Comparison of ENCODE assay signal across 13 cellular contexts in the genomic region with DNA sequence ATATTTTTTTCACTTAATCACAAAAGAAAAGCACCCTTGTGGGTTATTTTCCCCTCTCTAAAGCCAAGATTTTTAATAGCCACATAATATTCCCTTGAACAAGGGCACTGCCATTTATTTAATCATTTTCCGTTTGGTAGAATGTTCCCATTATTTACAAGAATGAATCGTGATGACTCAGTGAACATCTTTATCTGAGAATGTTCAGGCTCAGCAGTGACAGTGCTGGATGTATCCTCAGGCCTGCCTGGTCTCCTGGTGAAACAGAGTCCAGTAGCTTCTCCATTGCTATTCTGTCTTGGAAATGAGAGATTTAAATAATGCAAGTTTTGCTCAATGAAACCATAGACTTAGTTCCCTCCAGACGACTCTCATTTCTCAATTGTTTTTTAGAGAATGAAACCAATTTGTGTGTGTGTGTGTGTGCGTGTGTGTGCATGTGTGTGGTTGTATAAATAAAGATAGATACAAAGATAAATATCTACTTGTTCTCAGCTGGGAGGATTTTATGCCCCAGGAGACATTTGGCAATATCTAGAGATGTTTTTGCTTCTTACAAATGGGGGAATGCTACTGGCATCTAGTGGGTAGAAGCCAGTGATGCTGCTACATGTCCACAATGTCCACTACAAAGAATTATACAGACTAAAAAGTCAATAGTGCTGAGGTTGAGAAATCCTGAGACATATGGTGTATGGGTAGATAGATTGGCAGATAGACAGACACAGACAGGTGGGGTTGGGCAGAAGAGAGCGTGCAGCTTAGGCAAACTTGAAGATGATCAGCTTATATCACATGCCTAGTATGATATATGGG. TPM values are rescaled to one million over a fixed set of nuclear protein-coding genes. Genes with fewer than 3 reads are reported as not detected.
A peak's percentile ranks its signal among the peaks of the same experiment; 100 is the strongest.
DNase-seq lines count a peak whose midpoint lies in the region; ATAC-seq and TF ChIP-seq lines count a peak whose summit lies in the region.
"Had no signal": no experiment of that assay in that cellular context is flagged by ENCODE, and none has a peak within 500 bp of the region (broad histone marks: within the 10 kb centered on the region; RNA-seq: fewer than 3 reads in every experiment).

No MANE protein-coding gene starts in this region.

- TF ChIP-seq POLR2A in spleen (IDR thresholded peaks at IDR 0.05) = no peak

- peak; percentile 23 for DNase-seq in GM03348 (ENCODE audit: low spot score)
- no peak for DNase-seq in RWPE2 (ENCODE audit: low spot score)
- DNase-seq in epithelial cell of proximal tubule (ENCODE audit: low read depth) = no peak
- DNase-seq in tibial artery = no peak
- DNase-seq in GM10266 (ENCODE audit: extremely low spot score) = no peak
- no peak for DNase-seq in spleen
- DNase-seq: dermis blood vessel endothelial cell, KG1, NCI-H1694, SIG-M5, testis had no signal

- intact Hi-C loops in tibial artery (cut with DNase I; ENCODE audit: low total_unique reads) (no loop called here), spleen (cut with DNase I; ENCODE audit: low total_unique reads) (no loop called here)

- H3K27ac ChIP-seq in RWPE2 (ENCODE audit: poor library complexity, severe bottlenecking) (peak overlapping the region; percentile 45), parathyroid adenoma (peak overlapping the region; percentile 93), tibial artery (no peak overlapping the region), spleen (no peak overlapping the region)
- H3K27ac ChIP-seq: testis had no signal

- TF ChIP-seq CTCF in RWPE2 (IDR thresholded peaks at IDR 0.05; ENCODE audit: poor library complexity, severe bottlenecking) = no peak
- TF ChIP-seq CTCF in epithelial cell of proximal tubule (conservative IDR thresholded peaks at IDR 0.05; ENCODE audit: low read depth, low read length) = peak; percentile 34
- peak; percentile 55 for TF ChIP-seq CTCF in parathyroid adenoma (IDR thresholded peaks at IDR 0.05)
- TF ChIP-seq CTCF in tibial artery (IDR thresholded peaks at IDR 0.05) = no peak
- no peak for TF ChIP-seq CTCF in GM10266 (IDR thresholded peaks at IDR 0.05; ENCODE audit: control insufficient read depth, insufficient read depth, low read depth, missing control alignments)
- no peak for TF ChIP-seq CTCF in spleen (IDR thresholded peaks at IDR 0.05 in 8 of 11, conservative IDR thresholded peaks at IDR 0.05 in 3 of 11)

- no peak overlapping the region for H3K4me3 ChIP-seq in RWPE2 (ENCODE audit: severe bottlenecking)
- no peak overlapping the region for H3K4me3 ChIP-seq in epithelial cell of proximal tubule (ENCODE audit: low read depth, low read length)
- H3K4me3 ChIP-seq in parathyroid adenoma (ENCODE audit: low read depth, low read length) = no peak overlapping the region
- no peak overlapping the region for H3K4me3 ChIP-seq in tibial artery
- no peak overlapping the region for H3K4me3 ChIP-seq in spleen
- H3K4me3 ChIP-seq: testis had no signal

- H3K4me1 ChIP-seq in RWPE2 (ENCODE audit: insufficient read depth, poor library complexity, severe bottlenecking) (peaks cover 6% of the 10 kb centered on the region), parathyroid adenoma (peaks cover 31% of the 10 kb centered on the region), tibial artery (no peaks in the 10 kb centered on the region), spleen (no peaks in the 10 kb centered on the region)
- H3K4me1 ChIP-seq: testis had no signal

- H3K79me2 ChIP-seq in parathyroid adenoma = no peaks in the 10 kb centered on the region

- no peaks in the 10 kb centered on the region for H3K27me3 ChIP-seq in RWPE2 (ENCODE audit: insufficient read depth, poor library complexity, severe bottlenecking)
- no peaks in the 10 kb centered on the region for H3K27me3 ChIP-seq in parathyroid adenoma (ENCODE audit: control insufficient read depth, insufficient read depth, low read length)
- H3K27me3 ChIP-seq in tibial artery = no peaks in the 10 kb centered on the region
- H3K27me3 ChIP-seq in spleen (replicated peaks in 1 of 7) = no peaks in the 10 kb centered on the region
- H3K27me3 ChIP-seq: testis had no signal

- WGBS in spleen, 5 donors = 80 to 88% (median 83%) methylated on average over 5 of the region's 5 CpGs

- H3K4me2 ChIP-seq in parathyroid adenoma (ENCODE audit: low read length) = no peak overlapping the region

- no peak overlapping the region for H3K9ac ChIP-seq in parathyroid adenoma

- H2AFZ ChIP-seq in parathyroid adenoma = no peak overlapping the region

- ATAC-seq in RWPE2 (ENCODE audit: low read depth) (peak; percentile 61), HG02981 (IDR thresholded peaks at IDR 0.05; ENCODE audit: unreplicated experiment) (no peak)

- H3K36me3 ChIP-seq in RWPE2 (ENCODE audit: low read depth) (no peaks in the 10 kb centered on the region), parathyroid adenoma (ENCODE audit: control insufficient read depth, insufficient read depth, low read length) (no peaks in the 10 kb centered on the region), tibial artery (peaks cover 0 to 16% (median 4%) of the 10 kb centered on the region in 3 donors), spleen (no peaks in the 10 kb centered on the region)

- H3K9me3 ChIP-seq in RWPE2 (ENCODE audit: severe bottlenecking) = no peaks in the 10 kb centered on the region
- no peaks in the 10 kb centered on the region for H3K9me3 ChIP-seq in parathyroid adenoma (ENCODE audit: control insufficient read depth, low read length)
- H3K9me3 ChIP-seq in tibial artery = no peaks in the 10 kb centered on the region
- no peaks in the 10 kb centered on the region for H3K9me3 ChIP-seq in spleen
- H3K9me3 ChIP-seq: testis had no signal

RNA-seq across cellular contexts. Expression of gene PAPPA, which starts 55.0 kb away (rescaled TPM):
- 2.5 TPM in 2 replicates for total RNA-seq in epithelial cell of proximal tubule
- total RNA-seq in spleen = 1 to 10 TPM in 2 of 7 donors, under 1 TPM in 5; 0.23 to 1.4 (median 0.72) TPM
- under 1 TPM; 0.13 to 0.18 (median 0.16) TPM for polyA plus RNA-seq in spleen

Comparison
In these comparisons a context has a peak if more than half of its experiments do, and no peak if none do; other contexts are left out.
1. H3K27ac ChIP-seq: peak in RWPE2 (single experiment) and parathyroid adenoma (single experiment); none in tibial artery (0 of 2) and spleen (0 of 8).
2. CTCF ChIP-seq: peak in epithelial cell of proximal tubule (single experiment) and parathyroid adenoma (single experiment); none in RWPE2 (single experiment), tibial artery (0 of 2), GM10266 (single experiment) and spleen (0 of 11).